In genomic region chrX:14896273-14896672, GRCh38 we compare ENCODE assay signal across 28 cellular contexts. TPM values are rescaled to one million over a fixed set of nuclear protein-coding genes. Genes with fewer than 3 reads are reported as not detected.
A peak's percentile ranks its signal among the peaks of the same experiment; 100 is the strongest.
DNase-seq lines count a peak whose midpoint lies in the region; ATAC-seq and TF ChIP-seq lines count a peak whose summit lies in the region.
"Had no signal": no experiment of that assay in that cellular context is flagged by ENCODE, and none has a peak within 500 bp of the region (broad histone marks: within the 10 kb centered on the region; RNA-seq: fewer than 3 reads in every experiment).

No MANE protein-coding gene starts in this region.

- DNase-seq in activated naive CD8-positive, alpha-beta T cell treated with anti-CD3 and anti-CD28 coated beads, Interleukin-2, amount 10 ng/mL, durations not matched to agents 7 days and 5 days: no peak
- no peak for DNase-seq in activated naive CD8-positive, alpha-beta T cell treated with anti-CD3 and anti-CD28 coated beads for 36 hours
- DNase-seq in GM23338 (ENCODE audit: low spot score) (no peak), DMS79 treated with DMSO at 0.1 percent for 48 hours (lab: John Stamatoyannopoulos, UW) (no peak), NCI-H1930 (lab: John Stamatoyannopoulos, UW) (no peak), HPDE6-E6E7 (ENCODE audit: extremely low spot score) (no peak)
- no peak for DNase-seq in activated T-helper 2 cell treated with anti-CD3 and anti-CD28 coated beads, Interferon-gamma antibody, Interleukin-2, Interleukin-4, amounts not matched to agents 10 μg/mL and 5 μg/mL and 100 μg/mL, durations not matched to agents 14 hours and 24 hours and 36 hours (ENCODE audit: low spot score)
- DNase-seq: ACHN; activated CD4-positive, alpha-beta T cell treated with anti-CD3 and anti-CD28 coated beads for 1 hour; activated gamma-delta T cell treated with Interleukin-2 at 50 U/mL for 16 hours; CD8-positive, alpha-beta T cell; foreskin melanocyte; heart right ventricle; KG1; left ventricle myocardium inferior; mesenchymal stem cell; NCI-H1417; NCI-H2029 treated with DMSO at 0.1 percent for 48 hours; NCI-H526; Right ventricle myocardium superior; stimulated activated naive CD8-positive, alpha-beta T cell treated with anti-CD3 and anti-CD28 coated beads, Interleukin-15, Interleukin-2, amounts not matched to agents 100 U/mL and 50 U/mL, for 24 hours; testis; uterus had no signal

- H3K4me3 ChIP-seq in GM23338: no peak overlapping the region
- H3K4me3 ChIP-seq: heart right ventricle, left ventricle myocardium inferior, neural progenitor cell, skin epidermis, testis, uterus had no signal

- H4K20me1 ChIP-seq in GM23338 (replicated peaks; ENCODE audit: insufficient read depth): no peaks in the 10 kb centered on the region

- H3F3A ChIP-seq in GM23338 (replicated peaks; ENCODE audit: low read depth): no peaks in the 10 kb centered on the region

- H3K4me1 ChIP-seq in GM23338 (ENCODE audit: insufficient read depth): no peaks in the 10 kb centered on the region
- H3K4me1 ChIP-seq: neural progenitor cell, parathyroid adenoma, testis, uterus had no signal

- no peaks in the 10 kb centered on the region for H3K36me3 ChIP-seq in GM23338 (ENCODE audit: insufficient read depth)
- H3K36me3 ChIP-seq: left ventricle myocardium inferior, uterus had no signal

- POLR2A ChIA-PET in activated naive CD8-positive, alpha-beta T cell treated with anti-CD3 and anti-CD28 coated beads, Interleukin-2, amount 10 ng/mL, durations not matched to agents 7 days and 5 days (lab: Charles Lee): no interaction called here

- ATAC-seq in activated naive CD8-positive, alpha-beta T cell treated with anti-CD3 and anti-CD28 coated beads, Interleukin-2, amount 10 ng/mL, durations not matched to agents 7 days and 5 days (ENCODE audit: low read depth): no peak
- no peak for ATAC-seq in GM23338
- ATAC-seq: CD8-positive, alpha-beta T cell; heart right ventricle; stimulated activated naive CD8-positive, alpha-beta T cell treated with anti-CD3 and anti-CD28 coated beads, Interleukin-15, Interleukin-2, amounts not matched to agents 100 U/mL and 50 U/mL, for 24 hours had no signal

- H3K79me2 ChIP-seq in GM23338 (replicated peaks; ENCODE audit: insufficient read depth): no peaks in the 10 kb centered on the region
- H3K79me2 ChIP-seq: parathyroid adenoma had no signal

- H2AFZ ChIP-seq in GM23338: no peak overlapping the region
- H2AFZ ChIP-seq: neural progenitor cell, parathyroid adenoma had no signal

- H3K27me3 Mint-ChIP-seq in activated naive CD8-positive, alpha-beta T cell treated with anti-CD3 and anti-CD28 coated beads, Interleukin-2, amount 10 ng/mL, durations not matched to agents 7 days and 5 days: no peaks in the 10 kb centered on the region
- no peaks in the 10 kb centered on the region for H3K27me3 Mint-ChIP-seq in activated naive CD8-positive, alpha-beta T cell treated with anti-CD3 and anti-CD28 coated beads for 36 hours
- H3K27me3 Mint-ChIP-seq in GM23338 (ENCODE audit: insufficient read depth, low read depth, poor library complexity): no peaks in the 10 kb centered on the region
- H3K27me3 Mint-ChIP-seq in activated T-helper 2 cell treated with anti-CD3 and anti-CD28 coated beads, Interferon-gamma antibody, Interleukin-2, Interleukin-4, amounts not matched to agents 10 μg/mL and 5 μg/mL and 100 μg/mL, durations not matched to agents 14 hours and 24 hours and 36 hours (ENCODE audit: low read depth): no peaks in the 10 kb centered on the region
- H3K27me3 Mint-ChIP-seq: B cell, brain had no signal

- no peaks in the 10 kb centered on the region for H3K9me2 ChIP-seq in GM23338 (ENCODE audit: insufficient read depth)

- H3K9me3 Mint-ChIP-seq in activated naive CD8-positive, alpha-beta T cell treated with anti-CD3 and anti-CD28 coated beads, Interleukin-2, amount 10 ng/mL, durations not matched to agents 7 days and 5 days: no peaks in the 10 kb centered on the region
- no peaks in the 10 kb centered on the region for H3K9me3 Mint-ChIP-seq in activated naive CD8-positive, alpha-beta T cell treated with anti-CD3 and anti-CD28 coated beads for 36 hours
- no peaks in the 10 kb centered on the region for H3K9me3 Mint-ChIP-seq in GM23338
- H3K9me3 Mint-ChIP-seq in activated T-helper 2 cell treated with anti-CD3 and anti-CD28 coated beads, Interferon-gamma antibody, Interleukin-2, Interleukin-4, amounts not matched to agents 10 μg/mL and 5 μg/mL and 100 μg/mL, durations not matched to agents 14 hours and 24 hours and 36 hours: no peaks in the 10 kb centered on the region
- H3K9me3 Mint-ChIP-seq: brain; CD8-positive, alpha-beta T cell; neural progenitor cell had no signal

- H3K36me3 Mint-ChIP-seq in activated naive CD8-positive, alpha-beta T cell treated with anti-CD3 and anti-CD28 coated beads, Interleukin-2, amount 10 ng/mL, durations not matched to agents 7 days and 5 days: peaks cover 23% of the 10 kb centered on the region
- H3K36me3 Mint-ChIP-seq in activated naive CD8-positive, alpha-beta T cell treated with anti-CD3 and anti-CD28 coated beads for 36 hours: peaks cover 18% of the 10 kb centered on the region
- no peaks in the 10 kb centered on the region for H3K36me3 Mint-ChIP-seq in GM23338 (ENCODE audit: low read depth)
- peaks cover 33% of the 10 kb centered on the region for H3K36me3 Mint-ChIP-seq in activated T-helper 2 cell treated with anti-CD3 and anti-CD28 coated beads, Interferon-gamma antibody, Interleukin-2, Interleukin-4, amounts not matched to agents 10 μg/mL and 5 μg/mL and 100 μg/mL, durations not matched to agents 14 hours and 24 hours and 36 hours (ENCODE audit: low read depth)
- H3K36me3 Mint-ChIP-seq: brain had no signal

- H3K27ac Mint-ChIP-seq in activated naive CD8-positive, alpha-beta T cell treated with anti-CD3 and anti-CD28 coated beads, Interleukin-2, amount 10 ng/mL, durations not matched to agents 7 days and 5 days: peak overlapping the region; percentile 12
- no peak overlapping the region for H3K27ac Mint-ChIP-seq in activated naive CD8-positive, alpha-beta T cell treated with anti-CD3 and anti-CD28 coated beads for 36 hours
- H3K27ac Mint-ChIP-seq in GM23338: peak overlapping the region; percentile 30
- peak overlapping the region; percentile 34 for H3K27ac Mint-ChIP-seq in activated T-helper 2 cell treated with anti-CD3 and anti-CD28 coated beads, Interferon-gamma antibody, Interleukin-2, Interleukin-4, amounts not matched to agents 10 μg/mL and 5 μg/mL and 100 μg/mL, durations not matched to agents 14 hours and 24 hours and 36 hours
- H3K27ac Mint-ChIP-seq: B cell; CD8-positive, alpha-beta T cell; neural progenitor cell had no signal

- no peak for TF ChIP-seq CTCF in GM23338 (conservative IDR thresholded peaks at IDR 0.05; ENCODE audit: low read depth in 2 of 2)

- intact Hi-C loops in activated T-helper 2 cell treated with anti-CD3 and anti-CD28 coated beads, Interferon-gamma antibody, Interleukin-2, Interleukin-4, amounts not matched to agents 10 μg/mL and 5 μg/mL and 100 μg/mL, durations not matched to agents 14 hours and 24 hours and 36 hours (cut with micrococcal nuclease): no loop called here

- no peak overlapping the region for H3K4me3 Mint-ChIP-seq in activated naive CD8-positive, alpha-beta T cell treated with anti-CD3 and anti-CD28 coated beads, Interleukin-2, amount 10 ng/mL, durations not matched to agents 7 days and 5 days
- H3K4me3 Mint-ChIP-seq in activated naive CD8-positive, alpha-beta T cell treated with anti-CD3 and anti-CD28 coated beads for 36 hours: no peak overlapping the region
- H3K4me3 Mint-ChIP-seq in GM23338: no peak overlapping the region
- no peak overlapping the region for H3K4me3 Mint-ChIP-seq in activated T-helper 2 cell treated with anti-CD3 and anti-CD28 coated beads, Interferon-gamma antibody, Interleukin-2, Interleukin-4, amounts not matched to agents 10 μg/mL and 5 μg/mL and 100 μg/mL, durations not matched to agents 14 hours and 24 hours and 36 hours (ENCODE audit: low read depth)
- H3K4me3 Mint-ChIP-seq: B cell; brain; CD8-positive, alpha-beta T cell; neural progenitor cell had no signal

- H3K27me3 ChIP-seq in GM23338 (ENCODE audit: insufficient read depth): no peaks in the 10 kb centered on the region
- H3K27me3 ChIP-seq: heart right ventricle, neural progenitor cell, testis, uterus had no signal

- H3K27ac ChIP-seq in GM23338 (ENCODE audit: low read depth): no peak overlapping the region
- H3K27ac ChIP-seq: heart right ventricle, left ventricle myocardium inferior, neural progenitor cell, parathyroid adenoma, skin epidermis, testis, uterus had no signal

- peaks cover 12% of the 10 kb centered on the region for H3K4me1 Mint-ChIP-seq in activated naive CD8-positive, alpha-beta T cell treated with anti-CD3 and anti-CD28 coated beads, Interleukin-2, amount 10 ng/mL, durations not matched to agents 7 days and 5 days
- H3K4me1 Mint-ChIP-seq in activated naive CD8-positive, alpha-beta T cell treated with anti-CD3 and anti-CD28 coated beads for 36 hours: peaks cover 6% of the 10 kb centered on the region
- H3K4me1 Mint-ChIP-seq in GM23338: peaks cover 3% of the 10 kb centered on the region; the same call in 2 of the 3 replicates
- peaks cover 4% of the 10 kb centered on the region for H3K4me1 Mint-ChIP-seq in activated T-helper 2 cell treated with anti-CD3 and anti-CD28 coated beads, Interferon-gamma antibody, Interleukin-2, Interleukin-4, amounts not matched to agents 10 μg/mL and 5 μg/mL and 100 μg/mL, durations not matched to agents 14 hours and 24 hours and 36 hours (ENCODE audit: low read depth)
- H3K4me1 Mint-ChIP-seq: brain, neural progenitor cell had no signal

- H3K4me2 ChIP-seq in GM23338: no peak overlapping the region
- H3K4me2 ChIP-seq: neural progenitor cell had no signal

TF ChIP-seq in GM23338, 12 proteins besides CTCF, POLR2A, EP300 and RAD21 (continues in another document):
- no peak for TF ChIP-seq ZNF114 (CRISPR knock-in tag; IDR thresholded peaks at IDR 0.05)

RNA-seq across cellular contexts. Expression of gene MOSPD2, which starts 23.1 kb away (rescaled TPM):
- total RNA-seq in activated naive CD8-positive, alpha-beta T cell treated with anti-CD3 and anti-CD28 coated beads, Interleukin-2, amount 10 ng/mL, durations not matched to agents 7 days and 5 days: 10 to 100 TPM; 11.6 to 14.4 TPM
- 1 to 10 TPM; 9.1 to 9.6 TPM for total RNA-seq in activated naive CD8-positive, alpha-beta T cell treated with anti-CD3 and anti-CD28 coated beads for 36 hours
- 9.5 and 13.9 TPM in 2 replicates for total RNA-seq in GM23338 (2014; rRNA removed; shearing (Covaris generic))
- polyA plus RNA-seq in GM23338 (2016; fragmentation: Nextera tagmentation; extraction: Ambion mirVana): 7.7 and 8.5 TPM in 2 replicates
- total RNA-seq in activated T-helper 2 cell treated with anti-CD3 and anti-CD28 coated beads, Interferon-gamma antibody, Interleukin-2, Interleukin-4, amounts not matched to agents 10 μg/mL and 5 μg/mL and 100 μg/mL, durations not matched to agents 14 hours and 24 hours and 36 hours: 12.6 and 14.8 TPM in 2 replicates

RNA-seq across cellular contexts. Expression of gene FANCB, which starts 23.4 kb away (rescaled TPM):
- total RNA-seq in activated naive CD8-positive, alpha-beta T cell treated with anti-CD3 and anti-CD28 coated beads, Interleukin-2, amount 10 ng/mL, durations not matched to agents 7 days and 5 days: 10 to 100 TPM in 1 of 2 experiments, 1 to 10 TPM in 1; 9.9 to 12.0 TPM
- 10 to 100 TPM; 13.6 to 14.0 TPM for total RNA-seq in activated naive CD8-positive, alpha-beta T cell treated with anti-CD3 and anti-CD28 coated beads for 36 hours
- 8.8 and 16.8 TPM in 2 replicates for total RNA-seq in GM23338 (2014; rRNA removed; shearing (Covaris generic))
- 14.3 and 16.2 TPM in 2 replicates for polyA plus RNA-seq in GM23338 (2016; fragmentation: Nextera tagmentation; extraction: Ambion mirVana)
- 14.2 and 14.6 TPM in 2 replicates for total RNA-seq in activated T-helper 2 cell treated with anti-CD3 and anti-CD28 coated beads, Interferon-gamma antibody, Interleukin-2, Interleukin-4, amounts not matched to agents 10 μg/mL and 5 μg/mL and 100 μg/mL, durations not matched to agents 14 hours and 24 hours and 36 hours
